Comparison of ENCODE assay signal across 11 cellular contexts in genomic region chr12:113142173-113142885, GRCh38. TPM values are rescaled to one million over a fixed set of nuclear protein-coding genes. Genes with fewer than 3 reads are reported as not detected.
A peak's percentile ranks its signal among the peaks of the same experiment; 100 is the strongest.
DNase-seq lines count a peak whose midpoint lies in the region; ATAC-seq and TF ChIP-seq lines count a peak whose summit lies in the region.
"Had no signal": no experiment of that assay in that cellular context is flagged by ENCODE, and none has a peak within 500 bp of the region (broad histone marks: within the 10 kb centered on the region; RNA-seq: fewer than 3 reads in every experiment).

No MANE protein-coding gene starts in this region.

- no peak overlapping the region for H3K4me2 ChIP-seq in PC-3 (ENCODE audit: low read length)
- H3K4me2 ChIP-seq: A549 had no signal

- H3K9me3 ChIP-seq in PC-3 (ENCODE audit: low read length): no peaks in the 10 kb centered on the region
- peaks cover 0 to 8% (median 6%) of the 10 kb centered on the region in 8 donors for H3K9me3 ChIP-seq in spleen

- peak overlapping the region; percentile 64; the same call in 1 of the 2 replicates for H2AFZ ChIP-seq in PC-3 (ENCODE audit: low read length)

- WGBS in spleen, 5 donors: 25 to 41% (median 39%) methylated on average over 17 of the region's 17 CpGs

- H3K9me2 ChIP-seq in PC-3 (replicated peaks; ENCODE audit: low read length): no peaks in the 10 kb centered on the region

- ATAC-seq in PC-3: peak; percentile 53; the same call in 1 of the 2 replicates

- H3K9ac ChIP-seq in PC-3 (ENCODE audit: low read length): no peak overlapping the region

- H3K27me3 ChIP-seq in PC-3 (ENCODE audit: low read length) (no peaks in the 10 kb centered on the region), spleen (replicated peaks in 1 of 7) (peaks cover 0 to 6% (median 0%) of the 10 kb centered on the region in 7 donors)

- no TSS peak for BruUV-seq in PC-3 (replicated peaks; lab: Mats Ljungman, UMichigan)

- no peaks in the 10 kb centered on the region for H3K4me1 ChIP-seq in PC-3 (ENCODE audit: insufficient read depth, low read length)
- peaks cover 0 to 20% (median 13%) of the 10 kb centered on the region in 6 donors for H3K4me1 ChIP-seq in spleen
- H3K4me1 ChIP-seq: A549 had no signal

- intact Hi-C loops in PC-3 (cut with micrococcal nuclease): no loop called here
- intact Hi-C loops in head of caudate nucleus (cut with DNase I): no loop called here
- intact Hi-C loops in spleen (cut with DNase I; ENCODE audit: low total_unique reads): no loop called here

- CTCF ChIA-PET in PC-3 (lab: Charles Lee): no interaction called here

- H3K36me3 ChIP-seq in PC-3 (ENCODE audit: low read depth, low read length) (no peaks in the 10 kb centered on the region), spleen (no peaks in the 10 kb centered on the region)

- H3K4me3 ChIP-seq in PC-3 (ENCODE audit: low read length): no peak overlapping the region
- H3K4me3 ChIP-seq in spleen: no peak overlapping the region
- H3K4me3 ChIP-seq: A549 had no signal

- TF ChIP-seq CTCF in PC-3 (conservative IDR thresholded peaks at IDR 0.05; ENCODE audit: low read depth, low read length): no peak
- no peak for TF ChIP-seq CTCF in spleen (IDR thresholded peaks at IDR 0.05 in 8 of 11, conservative IDR thresholded peaks at IDR 0.05 in 3 of 11)

- no peak for TF ChIP-seq POLR2A in spleen (IDR thresholded peaks at IDR 0.05)

- H3K79me2 ChIP-seq in PC-3 (ENCODE audit: low read length): no peaks in the 10 kb centered on the region

- POLR2A ChIA-PET in PC-3 (lab: Charles Lee; ENCODE audit: unreplicated experiment): interaction anchor here (0.5 kb wide), 1 partner anchor 21 kb away, joined by 3 read pairs; no protein-coding TSS in a partner anchor

- H3F3A ChIP-seq in PC-3 (ENCODE audit: low read length, unreplicated experiment): no peaks in the 10 kb centered on the region

- H3K27ac ChIP-seq in PC-3 (ENCODE audit: low read length) (no peak overlapping the region), spleen (peak overlapping the region in 6 of 8 donors; percentile 33 to 74 (median 53))
- H3K27ac ChIP-seq: A549, epithelial cell of prostate had no signal

- DNase-seq in NCI-H1105 (lab: John Stamatoyannopoulos, UW) (peak; percentile 27), NCI-H1105 treated with DMSO at 0.1 percent for 48 hours (lab: John Stamatoyannopoulos, UW) (no peak), PC-3 (no peak), head of caudate nucleus (peak; percentile 78 to 97 (median 92)), spleen (peak; percentile 76), NCI-H82 treated with DMSO at 0.1 percent for 48 hours (lab: John Stamatoyannopoulos, UW; ENCODE audit: unreplicated experiment) (no peak), T-helper 9 cell (no peak), NCI-H187 treated with DMSO at 0.1 percent for 48 hours (lab: John Stamatoyannopoulos, UW) (no peak)
- DNase-seq: retina had no signal

- H4K20me1 ChIP-seq in PC-3 (ENCODE audit: low read length): no peaks in the 10 kb centered on the region

RNA-seq across cellular contexts. Expression of gene RASAL1, which starts 6.8 kb away (rescaled TPM):
- total RNA-seq in PC-3 (2014; rRNA removed): 0.66 and 0.69 TPM in 2 replicates
- 1 to 10 TPM in 1 of 7 donors, under 1 TPM in 4, not detected in 2; 0.13 to 1.7 (median 0.57) TPM for total RNA-seq in spleen
- polyA plus RNA-seq in spleen: 1 to 10 TPM in 1 of 3 donors, under 1 TPM in 2; 0.58 to 1.1 (median 0.91) TPM

RNA-seq across cellular contexts. Expression of gene CFAP73, which starts 7.2 kb away (rescaled TPM):
- not detected in 2 replicates for total RNA-seq in PC-3 (2014; rRNA removed)
- not detected for total RNA-seq in spleen
- under 1 TPM; 0.64 to 0.71 (median 0.70) TPM for polyA plus RNA-seq in spleen

RNA-seq across cellular contexts. Expression of gene DDX54, which starts 42.9 kb away (rescaled TPM):
- total RNA-seq in PC-3 (2014; rRNA removed): 158 and 309 TPM in 2 replicates
- total RNA-seq in spleen: 10 to 100 TPM; 44.4 to 73.1 (median 59.8) TPM
- 10 to 100 TPM; 47.9 to 80.3 (median 69.9) TPM for polyA plus RNA-seq in spleen

RNA-seq across cellular contexts. Expression of gene RITA1, which starts 43.2 kb away (rescaled TPM):
- total RNA-seq in PC-3 (2014; rRNA removed): 66.8 and 71.6 TPM in 2 replicates
- total RNA-seq in spleen: 10 to 100 TPM; 11.1 to 15.6 (median 11.9) TPM
- polyA plus RNA-seq in spleen: 10 to 100 TPM in 2 of 3 donors, 1 to 10 TPM in 1; 9.0 to 15.5 (median 13.0) TPM

Comparison
In these comparisons a context has a peak if more than half of its experiments do, and no peak if none do; other contexts are left out.
1. DNase-seq: peak in NCI-H1105 (single experiment), head of caudate nucleus (42 of 42) and spleen (single experiment); none in NCI-H1105 treated with DMSO at 0.1 percent for 48 hours (single experiment), PC-3 (single experiment), NCI-H82 treated with DMSO at 0.1 percent for 48 hours (single experiment), T-helper 9 cell (single experiment) and NCI-H187 treated with DMSO at 0.1 percent for 48 hours (single experiment).